In genomic region chr6:7579850-7580249, GRCh38 we compare ENCODE assay signal across 25 cellular contexts.
"Had no signal": no experiment of that assay in that cellular context is flagged by ENCODE, and none has a peak within 500 bp of the region (broad histone marks: within the 10 kb centered on the region; RNA-seq: fewer than 3 reads in every experiment).

No MANE protein-coding gene starts in this region.

- H3K36me3 Mint-ChIP-seq: naive thymus-derived CD4-positive, alpha-beta T cell had no signal

- H3K36me3 ChIP-seq: gastrocnemius medialis, prostate gland, tibial nerve, upper lobe of right lung had no signal

- H3K4me3 Mint-ChIP-seq: endodermal cell; naive thymus-derived CD4-positive, alpha-beta T cell; nephron progenitor cell; stimulated activated naive B cell treated with anti-CD40 and anti-IgM and Interleukin-4, amounts not matched to agents 10 μg/mL and 1 μg/mL and 100 μg/mL, for 72 hours; stimulated activated naive CD8-positive, alpha-beta T cell treated with anti-CD3 and anti-CD28 coated beads, Interleukin-15, amount 100 ng/mL, for 72 hours had no signal

- H3K9ac ChIP-seq: parathyroid adenoma had no signal

- FAIRE-seq: endothelial cell of umbilical vein, islet of Langerhans had no signal

- H3K9me3 Mint-ChIP-seq: endodermal cell; stimulated activated naive B cell treated with anti-CD40 and anti-IgM and Interleukin-4, amounts not matched to agents 10 μg/mL and 1 μg/mL and 100 μg/mL, for 72 hours; stimulated activated naive CD8-positive, alpha-beta T cell treated with anti-CD3 and anti-CD28 coated beads, Interleukin-15, amount 100 ng/mL, for 72 hours had no signal

- ATAC-seq: gastrocnemius medialis; heart right ventricle; naive thymus-derived CD4-positive, alpha-beta T cell; sciatic nerve; stimulated activated naive B cell treated with anti-CD40 and anti-IgM and Interleukin-4, amounts not matched to agents 10 μg/mL and 1 μg/mL and 100 μg/mL, for 72 hours; stimulated activated naive CD8-positive, alpha-beta T cell treated with anti-CD3 and anti-CD28 coated beads, Interleukin-15, amount 100 ng/mL, for 72 hours; upper lobe of right lung had no signal

- H3K4me1 Mint-ChIP-seq: endodermal cell; nephron progenitor cell; stimulated activated naive B cell treated with anti-CD40 and anti-IgM and Interleukin-4, amounts not matched to agents 10 μg/mL and 1 μg/mL and 100 μg/mL, for 72 hours; stimulated activated naive CD8-positive, alpha-beta T cell treated with anti-CD3 and anti-CD28 coated beads, Interleukin-15, amount 100 ng/mL, for 72 hours had no signal

- H3K27ac ChIP-seq: esophagus muscularis mucosa, gastrocnemius medialis, heart right ventricle, parathyroid adenoma, prostate gland, spleen, testis, tibial nerve, upper lobe of right lung, vagina had no signal

- H3K4me1 ChIP-seq: esophagus muscularis mucosa, gastrocnemius medialis, heart right ventricle, prostate gland, spleen, testis, tibial nerve, upper lobe of right lung, vagina had no signal

- H3K4me3 ChIP-seq: esophagus muscularis mucosa, gastrocnemius medialis, heart right ventricle, prostate gland, spleen, testis, tibial nerve, upper lobe of right lung, vagina had no signal

- H3K27me3 ChIP-seq: gastrocnemius medialis, testis, upper lobe of right lung, vagina had no signal

- H3K9me3 ChIP-seq: esophagus muscularis mucosa, gastrocnemius medialis, heart right ventricle, prostate gland, spleen, testis, tibial nerve, upper lobe of right lung, vagina had no signal

- H3K79me2 ChIP-seq: parathyroid adenoma had no signal

- H3K27ac Mint-ChIP-seq: endodermal cell; naive thymus-derived CD4-positive, alpha-beta T cell; nephron progenitor cell; stimulated activated naive B cell treated with anti-CD40 and anti-IgM and Interleukin-4, amounts not matched to agents 10 μg/mL and 1 μg/mL and 100 μg/mL, for 72 hours; stimulated activated naive CD8-positive, alpha-beta T cell treated with anti-CD3 and anti-CD28 coated beads, Interleukin-15, amount 100 ng/mL, for 72 hours had no signal

- DNase-seq: effector CD4-positive, alpha-beta T cell; endodermal cell; gastrocnemius medialis; heart right ventricle; hypothalamus; kidney glomerular epithelial cell; naive thymus-derived CD4-positive, alpha-beta T cell; nephron progenitor cell; retina; spleen; stimulated activated CD4-positive, alpha-beta T cell treated with anti-CD3 and anti-CD28 coated beads, Interleukin-15, amount 100 ng/mL, for 24 hours; stimulated activated CD4-positive, alpha-beta T cell treated with anti-CD3 and anti-CD28 coated beads, Interleukin-1b, Interleukin-23, amount 100 ng/mL, for 48 hours; stimulated activated CD4-positive, alpha-beta T cell treated with anti-CD3 and anti-CD28 coated beads, Interleukin-4, amount 100 ng/mL, for 4 hours; stimulated activated naive B cell treated with anti-CD40 and anti-IgM and Interleukin-4, amounts not matched to agents 10 μg/mL and 1 μg/mL and 100 μg/mL, for 72 hours; stimulated activated naive CD8-positive, alpha-beta T cell treated with anti-CD3 and anti-CD28 coated beads, Interleukin-15, amount 100 ng/mL, for 72 hours; testis; upper lobe of right lung had no signal

- H2AFZ ChIP-seq: parathyroid adenoma had no signal
